8 cellular contexts compared by ENCODE assay signal in the genomic region with DNA sequence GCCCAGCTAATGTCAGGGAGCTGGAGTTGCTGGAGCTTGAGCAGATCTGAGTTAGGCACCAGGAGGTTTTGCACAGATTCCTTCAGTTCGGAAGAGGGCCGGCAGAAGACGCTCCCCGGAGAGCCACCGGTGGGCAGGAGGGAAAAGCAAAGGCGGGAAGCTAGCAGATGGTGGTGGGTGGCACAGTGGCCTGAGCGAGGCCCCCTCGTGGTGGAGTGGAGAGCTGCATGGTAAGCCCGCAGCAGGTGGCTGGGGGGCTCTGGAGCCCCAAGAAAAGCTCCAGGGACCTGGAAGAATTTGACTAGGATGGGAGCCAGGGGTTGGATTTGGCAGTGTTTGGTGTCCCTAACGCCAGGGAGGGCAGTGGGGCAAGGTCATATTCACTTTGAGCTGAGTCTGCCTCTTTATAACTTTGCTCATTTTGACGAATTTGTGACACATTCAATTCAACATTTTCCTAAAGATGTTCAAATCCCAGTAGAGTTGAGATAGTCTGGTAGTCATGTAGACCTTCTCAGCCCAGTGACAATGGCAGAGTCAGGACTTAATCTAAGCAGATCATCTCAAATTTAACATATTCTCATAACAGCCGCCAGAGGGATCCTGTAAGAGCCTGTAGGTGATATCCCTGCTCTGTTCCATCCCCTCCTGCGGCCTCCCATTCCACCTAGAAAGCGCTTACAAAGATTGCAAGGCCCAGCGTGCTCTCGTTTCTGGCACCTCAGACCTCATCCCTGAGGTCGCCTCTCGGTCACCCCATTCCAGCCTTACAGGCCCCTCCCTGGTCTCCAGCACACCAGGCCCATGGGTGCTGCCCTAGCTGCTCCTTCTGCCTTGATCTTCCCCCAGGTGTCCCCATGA. TPM values are rescaled to one million over a fixed set of nuclear protein-coding genes. Genes with fewer than 3 reads are reported as not detected.
DNase-seq lines count a peak whose midpoint lies in the region; ATAC-seq and TF ChIP-seq lines count a peak whose summit lies in the region.

No MANE protein-coding gene starts in this region.

- no peaks in the 10 kb centered on the region for H3K36me3 ChIP-seq in CD8-positive, alpha-beta T cell (ENCODE audit: insufficient read depth, low read length)
- H3K36me3 ChIP-seq in neural progenitor cell, result no peaks in the 10 kb centered on the region

- H3K79me2 ChIP-seq in neural progenitor cell (ENCODE audit: low read depth), result no peaks in the 10 kb centered on the region

- H3K9me3 ChIP-seq in CD8-positive, alpha-beta T cell (ENCODE audit: low read length), result no peaks in the 10 kb centered on the region
- H3K9me3 ChIP-seq in neural progenitor cell (ENCODE audit: low read depth), result no peaks in the 10 kb centered on the region

- H3K27me3 ChIP-seq in CD8-positive, alpha-beta T cell (ENCODE audit: insufficient read depth, low read length), result no peaks in the 10 kb centered on the region
- H3K27me3 ChIP-seq in HL-60 (ENCODE audit: insufficient read depth, poor library complexity, severe bottlenecking) (peaks cover 3% of the 10 kb centered on the region), neural progenitor cell (no peaks in the 10 kb centered on the region)

- intact Hi-C loops in CD8-positive, alpha-beta T cell (cut with DNase I, micrococcal nuclease), result loop anchor here in 1 of 2 experiments (1.0 kb wide), 1 partner anchor 414 kb away; no protein-coding TSS in a partner anchor

- H3K27ac Mint-ChIP-seq in CD8-positive, alpha-beta T cell, result no peak overlapping the region
- no peak overlapping the region for H3K27ac Mint-ChIP-seq in chondrocyte (ENCODE audit: unreplicated experiment)
- no peak overlapping the region for H3K27ac Mint-ChIP-seq in neural progenitor cell

- CTCF ChIA-PET in CD8-positive, alpha-beta T cell (lab: Charles Lee), result interaction anchor here (0.7 to 1.3 kb wide), 6 partner anchors 8 to 414 kb away, joined by 3 to 12 read pairs (median 4); no protein-coding TSS in a partner anchor

- no peak overlapping the region for H3K9ac ChIP-seq in neural progenitor cell

- H3K9me3 Mint-ChIP-seq in CD8-positive, alpha-beta T cell, result peaks cover 2% of the 10 kb centered on the region
- H3K9me3 Mint-ChIP-seq in chondrocyte (ENCODE audit: low read depth) (peaks cover 12% of the 10 kb centered on the region), neural progenitor cell (peaks cover 36% of the 10 kb centered on the region)

- ATAC-seq in CD8-positive, alpha-beta T cell, result no peak
- ATAC-seq in HG02588 (IDR thresholded peaks at IDR 0.05; ENCODE audit: unreplicated experiment) (no peak), GM19351 (IDR thresholded peaks at IDR 0.05; ENCODE audit: unreplicated experiment) (no peak)

- peaks cover 26% of the 10 kb centered on the region for H3K27me3 Mint-ChIP-seq in CD8-positive, alpha-beta T cell (ENCODE audit: low read depth)
- H3K27me3 Mint-ChIP-seq in chondrocyte (ENCODE audit: low read depth) (peaks cover 33% of the 10 kb centered on the region), neural progenitor cell (ENCODE audit: insufficient read depth, low read depth) (peaks cover 23% of the 10 kb centered on the region)

- H3K27ac ChIP-seq in CD8-positive, alpha-beta T cell (ENCODE audit: low read depth, low read length), result no peak overlapping the region
- H3K27ac ChIP-seq in HL-60 (replicated peaks) (no peak overlapping the region), neural progenitor cell (no peak overlapping the region)

- H4K20me1 ChIP-seq in neural progenitor cell (ENCODE audit: low read depth), result no peaks in the 10 kb centered on the region

- peak in 3 of 7 experiments; percentile 4 to 32 (median 19) for DNase-seq in CD8-positive, alpha-beta T cell
- DNase-seq in HL-60 (ENCODE audit: low read depth in 1 of 2, low spot score in 1 of 2) (no peak), chondrocyte (ENCODE audit: low spot score) (no peak), neural progenitor cell (ENCODE audit: low spot score) (no peak), NCI-H2196 (lab: John Stamatoyannopoulos, UW; ENCODE audit: unreplicated experiment) (no peak), globus pallidus (ENCODE audit: low spot score) (no peak)

- no peaks in the 10 kb centered on the region for H3K4me1 Mint-ChIP-seq in CD8-positive, alpha-beta T cell (ENCODE audit: low read depth)
- H3K4me1 Mint-ChIP-seq in chondrocyte (ENCODE audit: low read depth) (no peaks in the 10 kb centered on the region), neural progenitor cell (peaks cover 15% of the 10 kb centered on the region)

- H3K4me1 ChIP-seq in CD8-positive, alpha-beta T cell (ENCODE audit: insufficient read depth, low read length), result no peaks in the 10 kb centered on the region
- H3K4me1 ChIP-seq in neural progenitor cell, result no peaks in the 10 kb centered on the region

- POLR2A ChIA-PET in CD8-positive, alpha-beta T cell (lab: Charles Lee), result no interaction called here

- no peak overlapping the region for H3K4me3 ChIP-seq in CD8-positive, alpha-beta T cell (ENCODE audit: low read depth, low read length)
- H3K4me3 ChIP-seq in HL-60 (replicated peaks; ENCODE audit: insufficient read depth, low read length), result no peak overlapping the region
- H3K4me3 ChIP-seq in neural progenitor cell, result no peak overlapping the region

- no peak overlapping the region for H2AFZ ChIP-seq in neural progenitor cell (replicated peaks)

- TF ChIP-seq CTCF in CD8-positive, alpha-beta T cell (IDR thresholded peaks at IDR 0.05), result peak; percentile 70
- TF ChIP-seq CTCF in HL-60 (IDR thresholded peaks at IDR 0.05; ENCODE audit: insufficient read depth, low read length), result peak; percentile 32
- TF ChIP-seq CTCF in chondrocyte (IDR thresholded peaks at IDR 0.05), result peak; percentile 71
- peak; percentile 41 for TF ChIP-seq CTCF in neural progenitor cell (IDR thresholded peaks at IDR 0.05)

- H3K36me3 Mint-ChIP-seq in CD8-positive, alpha-beta T cell, result no peaks in the 10 kb centered on the region
- peaks cover 6% of the 10 kb centered on the region for H3K36me3 Mint-ChIP-seq in chondrocyte (ENCODE audit: low read depth)
- H3K36me3 Mint-ChIP-seq in neural progenitor cell, result peaks cover 11% of the 10 kb centered on the region

- no peak overlapping the region for H3K4me3 Mint-ChIP-seq in CD8-positive, alpha-beta T cell
- H3K4me3 Mint-ChIP-seq in chondrocyte (ENCODE audit: unreplicated experiment), result no peak overlapping the region
- H3K4me3 Mint-ChIP-seq in neural progenitor cell, result no peak overlapping the region

- no peaks in the 10 kb centered on the region for H3F3A ChIP-seq in neural progenitor cell (ENCODE audit: low read depth)

- no peak overlapping the region for H3K4me2 ChIP-seq in neural progenitor cell

RNA-seq across cellular contexts. Expression of a gene that starts 57.9 kb away (rescaled TPM):
- total RNA-seq in CD8-positive, alpha-beta T cell, result not detected
- total RNA-seq in chondrocyte (not detected in 3 replicates), neural progenitor cell (ENCODE audit: low replicate concordance) (0.11 TPM in 1 of 2 replicates, not detected in the other)
